In the genomic region with DNA sequence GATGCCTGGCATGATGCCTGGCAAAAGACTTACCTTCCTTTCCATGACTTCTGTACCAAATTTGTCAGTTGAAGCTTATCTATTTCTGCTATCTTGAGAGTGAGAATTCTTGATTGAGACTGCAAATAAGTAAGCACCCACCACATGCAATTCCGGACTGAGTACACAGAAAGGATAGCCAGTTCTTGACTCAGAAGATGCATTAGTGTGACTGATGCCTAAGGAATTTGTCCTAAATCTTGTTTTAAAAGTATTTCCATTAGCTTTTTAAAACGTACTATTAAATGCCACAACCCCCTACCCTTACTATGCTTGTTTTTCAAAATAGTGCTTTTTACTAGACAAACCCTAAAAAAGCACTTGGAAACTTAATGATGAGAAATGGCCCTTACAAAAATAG, we compare ENCODE assay signal across 12 cellular contexts. TPM values are rescaled to one million over a fixed set of nuclear protein-coding genes. Genes with fewer than 3 reads are reported as not detected.
A peak's percentile ranks its signal among the peaks of the same experiment; 100 is the strongest.
DNase-seq lines count a peak whose midpoint lies in the region; ATAC-seq and TF ChIP-seq lines count a peak whose summit lies in the region.
"Had no signal": no experiment of that assay in that cellular context is flagged by ENCODE, and none has a peak within 500 bp of the region (broad histone marks: within the 10 kb centered on the region; RNA-seq: fewer than 3 reads in every experiment).

No MANE protein-coding gene starts in this region.

- no peaks in the 10 kb centered on the region for H3K27me3 ChIP-seq in skeletal muscle satellite cell (ENCODE audit: control insufficient read depth, insufficient read depth, low read length)
- no peaks in the 10 kb centered on the region for H3K27me3 ChIP-seq in CD8-positive, alpha-beta T cell (ENCODE audit: insufficient read depth, low read length)
- H3K27me3 ChIP-seq: heart left ventricle had no signal

- TF ChIP-seq CTCF in VCaP (conservative IDR thresholded peaks at IDR 0.05) = no peak
- TF ChIP-seq CTCF in CD8-positive, alpha-beta T cell (IDR thresholded peaks at IDR 0.05) = no peak

- POLR2A ChIA-PET in CD8-positive, alpha-beta T cell (lab: Charles Lee) = no interaction called here
- POLR2A ChIA-PET in HEK293T (lab: Yijun Ruan, JAX) = no interaction called here

- no peaks in the 10 kb centered on the region for H3K27me3 Mint-ChIP-seq in CD8-positive, alpha-beta T cell (ENCODE audit: low read depth)
- H3K27me3 Mint-ChIP-seq: stimulated activated naive CD8-positive, alpha-beta T cell treated with anti-CD3 and anti-CD28 coated beads, Interleukin-15, amount 100 ng/mL, for 72 hours had no signal

- H3K36me3 ChIP-seq in skeletal muscle satellite cell (ENCODE audit: insufficient read depth, low read length) = peaks cover 15% of the 10 kb centered on the region
- H3K36me3 ChIP-seq in CD8-positive, alpha-beta T cell (ENCODE audit: insufficient read depth, low read length) = no peaks in the 10 kb centered on the region

- DNase-seq in GM03348 (ENCODE audit: low spot score) (peak; percentile 63), fibroblast of the conjunctiva (ENCODE audit: low read depth) (peak; percentile 70), erythroblast (lab: John Stamatoyannopoulos, UW) (no peak), HEK293T (ENCODE audit: extremely low spot score) (no peak)
- no peak for DNase-seq in CD8-positive, alpha-beta T cell
- DNase-seq: COR-L47; heart left ventricle; naive B cell; stimulated activated naive CD8-positive, alpha-beta T cell treated with anti-CD3 and anti-CD28 coated beads, Interleukin-15, amount 100 ng/mL, for 72 hours had no signal

- peak overlapping the region; percentile 73 for H3K9ac ChIP-seq in skeletal muscle satellite cell (ENCODE audit: low read depth, low read length)

- H3K4me3 Mint-ChIP-seq in CD8-positive, alpha-beta T cell = no peak overlapping the region
- H3K4me3 Mint-ChIP-seq: naive B cell; stimulated activated naive CD8-positive, alpha-beta T cell treated with anti-CD3 and anti-CD28 coated beads, Interleukin-15, amount 100 ng/mL, for 72 hours had no signal

- ATAC-seq in CD8-positive, alpha-beta T cell = no peak
- ATAC-seq in HG02938 (IDR thresholded peaks at IDR 0.05; ENCODE audit: unreplicated experiment) = no peak
- ATAC-seq: stimulated activated naive CD8-positive, alpha-beta T cell treated with anti-CD3 and anti-CD28 coated beads, Interleukin-15, amount 100 ng/mL, for 72 hours had no signal

- peak overlapping the region; percentile 71 for H3K4me2 ChIP-seq in skeletal muscle satellite cell (ENCODE audit: low read length)

- H3K9me3 Mint-ChIP-seq in CD8-positive, alpha-beta T cell = no peaks in the 10 kb centered on the region
- H3K9me3 Mint-ChIP-seq: naive B cell; stimulated activated naive CD8-positive, alpha-beta T cell treated with anti-CD3 and anti-CD28 coated beads, Interleukin-15, amount 100 ng/mL, for 72 hours had no signal

- H3K4me1 Mint-ChIP-seq in CD8-positive, alpha-beta T cell (ENCODE audit: low read depth) = no peaks in the 10 kb centered on the region
- H3K4me1 Mint-ChIP-seq: naive B cell had no signal

- no peak overlapping the region for H3K27ac Mint-ChIP-seq in CD8-positive, alpha-beta T cell

- H3K4me1 ChIP-seq in skeletal muscle satellite cell (ENCODE audit: control insufficient read depth, insufficient read depth, low read length) = peaks cover 49% of the 10 kb centered on the region
- H3K4me1 ChIP-seq in CD8-positive, alpha-beta T cell (ENCODE audit: insufficient read depth, low read length) = no peaks in the 10 kb centered on the region

- H3K36me3 Mint-ChIP-seq in CD8-positive, alpha-beta T cell = peaks cover 14% of the 10 kb centered on the region

- no peaks in the 10 kb centered on the region for H3K9me3 ChIP-seq in skeletal muscle satellite cell (replicated peaks; ENCODE audit: low read length)
- H3K9me3 ChIP-seq in CD8-positive, alpha-beta T cell (ENCODE audit: low read length) = no peaks in the 10 kb centered on the region
- H3K9me3 ChIP-seq: heart left ventricle had no signal

- peak overlapping the region; percentile 91 for H3K27ac ChIP-seq in VCaP
- no peak overlapping the region for H3K27ac ChIP-seq in CD8-positive, alpha-beta T cell (ENCODE audit: low read depth, low read length)

- intact Hi-C loops in CD8-positive, alpha-beta T cell (cut with DNase I, micrococcal nuclease) = no loop called here

- TF ChIP-seq POLR2A in erythroblast (IDR thresholded peaks at IDR 0.05; ENCODE audit: low read length) = no peak

- H3K4me3 ChIP-seq in skeletal muscle satellite cell (ENCODE audit: low read length) = peak overlapping the region; percentile 50
- H3K4me3 ChIP-seq in CD8-positive, alpha-beta T cell (ENCODE audit: low read depth, low read length) = no peak overlapping the region
- H3K4me3 ChIP-seq: heart left ventricle had no signal

- CTCF ChIA-PET in CD8-positive, alpha-beta T cell (lab: Charles Lee) = no interaction called here
- CTCF ChIA-PET in HEK293T (lab: Yijun Ruan, JAX) = no interaction called here

TF ChIP-seq in HEK293T, 16 proteins besides CTCF, POLR2A, EP300 and RAD21:
- no peak for TF ChIP-seq LEF1 (IDR thresholded peaks at IDR 0.05; ENCODE audit: borderline replicate concordance)
- no peak for TF ChIP-seq NFRKB (IDR thresholded peaks at IDR 0.05)

RNA-seq across cellular contexts. Expression of a gene that starts 0.5 kb away (rescaled TPM):
- total RNA-seq in skeletal muscle satellite cell (2012; rRNA removed) = 9.9 and 14.4 TPM in 2 replicates
- not detected for total RNA-seq in CD8-positive, alpha-beta T cell

RNA-seq across cellular contexts. Expression of a gene that starts 54.6 kb away (rescaled TPM):
- total RNA-seq in skeletal muscle satellite cell (2012; rRNA removed) = 16.8 and 20.3 TPM in 2 replicates
- total RNA-seq in CD8-positive, alpha-beta T cell = 10 to 100 TPM in 1 of 2 experiments, 1 to 10 TPM in 1; 9.0 to 11.4 TPM

Comparison
In these comparisons a context has a peak if more than half of its experiments do, and no peak if none do; other contexts are left out.
1. DNase-seq: peak in GM03348 (single experiment) and fibroblast of the conjunctiva (single experiment); none in CD8-positive, alpha-beta T cell (0 of 7), erythroblast (0 of 2) and HEK293T (single experiment).